In the genomic region with DNA sequence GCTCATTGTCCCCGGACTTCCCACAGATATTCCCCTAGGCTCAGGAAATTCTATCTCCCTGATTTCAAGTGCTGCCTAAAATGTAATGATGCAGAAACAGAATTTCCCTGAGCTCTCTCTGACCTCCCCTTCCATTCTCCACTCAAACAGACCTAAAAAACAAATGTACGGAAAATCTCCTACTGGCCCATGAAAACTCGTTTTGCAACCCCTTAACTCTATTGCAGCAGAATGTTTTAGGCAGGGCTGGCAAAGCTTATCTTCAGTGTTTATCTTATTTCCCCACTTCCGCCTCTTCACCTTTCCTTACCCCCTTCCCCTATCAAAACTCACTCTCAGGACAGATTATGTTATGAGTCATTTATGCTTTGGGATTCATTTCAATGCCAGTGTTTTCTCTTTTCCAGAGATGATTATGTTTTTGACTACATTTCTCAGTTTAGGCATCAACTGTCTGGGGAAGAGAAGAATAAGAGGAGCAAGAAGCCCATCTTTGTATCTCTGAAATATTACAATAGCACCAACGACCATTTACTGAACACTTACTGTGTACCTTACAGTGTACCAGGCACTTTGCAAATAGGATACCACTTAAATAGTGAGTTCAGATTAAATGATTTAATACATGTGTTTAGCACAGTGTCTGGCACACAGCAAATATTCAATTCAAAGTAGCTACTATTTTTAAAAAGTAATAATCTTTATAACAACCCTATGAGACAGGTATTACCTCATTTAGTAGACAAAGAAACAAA, we compare ENCODE assay signal across 1 cellular context.
TF ChIP-seq lines count a peak whose summit lies in the region.

No MANE protein-coding gene starts in this region.

TF ChIP-seq in K562, 482 proteins besides CTCF, POLR2A, EP300 and RAD21 (continued from another document):
- TF ChIP-seq, protein P1, sequence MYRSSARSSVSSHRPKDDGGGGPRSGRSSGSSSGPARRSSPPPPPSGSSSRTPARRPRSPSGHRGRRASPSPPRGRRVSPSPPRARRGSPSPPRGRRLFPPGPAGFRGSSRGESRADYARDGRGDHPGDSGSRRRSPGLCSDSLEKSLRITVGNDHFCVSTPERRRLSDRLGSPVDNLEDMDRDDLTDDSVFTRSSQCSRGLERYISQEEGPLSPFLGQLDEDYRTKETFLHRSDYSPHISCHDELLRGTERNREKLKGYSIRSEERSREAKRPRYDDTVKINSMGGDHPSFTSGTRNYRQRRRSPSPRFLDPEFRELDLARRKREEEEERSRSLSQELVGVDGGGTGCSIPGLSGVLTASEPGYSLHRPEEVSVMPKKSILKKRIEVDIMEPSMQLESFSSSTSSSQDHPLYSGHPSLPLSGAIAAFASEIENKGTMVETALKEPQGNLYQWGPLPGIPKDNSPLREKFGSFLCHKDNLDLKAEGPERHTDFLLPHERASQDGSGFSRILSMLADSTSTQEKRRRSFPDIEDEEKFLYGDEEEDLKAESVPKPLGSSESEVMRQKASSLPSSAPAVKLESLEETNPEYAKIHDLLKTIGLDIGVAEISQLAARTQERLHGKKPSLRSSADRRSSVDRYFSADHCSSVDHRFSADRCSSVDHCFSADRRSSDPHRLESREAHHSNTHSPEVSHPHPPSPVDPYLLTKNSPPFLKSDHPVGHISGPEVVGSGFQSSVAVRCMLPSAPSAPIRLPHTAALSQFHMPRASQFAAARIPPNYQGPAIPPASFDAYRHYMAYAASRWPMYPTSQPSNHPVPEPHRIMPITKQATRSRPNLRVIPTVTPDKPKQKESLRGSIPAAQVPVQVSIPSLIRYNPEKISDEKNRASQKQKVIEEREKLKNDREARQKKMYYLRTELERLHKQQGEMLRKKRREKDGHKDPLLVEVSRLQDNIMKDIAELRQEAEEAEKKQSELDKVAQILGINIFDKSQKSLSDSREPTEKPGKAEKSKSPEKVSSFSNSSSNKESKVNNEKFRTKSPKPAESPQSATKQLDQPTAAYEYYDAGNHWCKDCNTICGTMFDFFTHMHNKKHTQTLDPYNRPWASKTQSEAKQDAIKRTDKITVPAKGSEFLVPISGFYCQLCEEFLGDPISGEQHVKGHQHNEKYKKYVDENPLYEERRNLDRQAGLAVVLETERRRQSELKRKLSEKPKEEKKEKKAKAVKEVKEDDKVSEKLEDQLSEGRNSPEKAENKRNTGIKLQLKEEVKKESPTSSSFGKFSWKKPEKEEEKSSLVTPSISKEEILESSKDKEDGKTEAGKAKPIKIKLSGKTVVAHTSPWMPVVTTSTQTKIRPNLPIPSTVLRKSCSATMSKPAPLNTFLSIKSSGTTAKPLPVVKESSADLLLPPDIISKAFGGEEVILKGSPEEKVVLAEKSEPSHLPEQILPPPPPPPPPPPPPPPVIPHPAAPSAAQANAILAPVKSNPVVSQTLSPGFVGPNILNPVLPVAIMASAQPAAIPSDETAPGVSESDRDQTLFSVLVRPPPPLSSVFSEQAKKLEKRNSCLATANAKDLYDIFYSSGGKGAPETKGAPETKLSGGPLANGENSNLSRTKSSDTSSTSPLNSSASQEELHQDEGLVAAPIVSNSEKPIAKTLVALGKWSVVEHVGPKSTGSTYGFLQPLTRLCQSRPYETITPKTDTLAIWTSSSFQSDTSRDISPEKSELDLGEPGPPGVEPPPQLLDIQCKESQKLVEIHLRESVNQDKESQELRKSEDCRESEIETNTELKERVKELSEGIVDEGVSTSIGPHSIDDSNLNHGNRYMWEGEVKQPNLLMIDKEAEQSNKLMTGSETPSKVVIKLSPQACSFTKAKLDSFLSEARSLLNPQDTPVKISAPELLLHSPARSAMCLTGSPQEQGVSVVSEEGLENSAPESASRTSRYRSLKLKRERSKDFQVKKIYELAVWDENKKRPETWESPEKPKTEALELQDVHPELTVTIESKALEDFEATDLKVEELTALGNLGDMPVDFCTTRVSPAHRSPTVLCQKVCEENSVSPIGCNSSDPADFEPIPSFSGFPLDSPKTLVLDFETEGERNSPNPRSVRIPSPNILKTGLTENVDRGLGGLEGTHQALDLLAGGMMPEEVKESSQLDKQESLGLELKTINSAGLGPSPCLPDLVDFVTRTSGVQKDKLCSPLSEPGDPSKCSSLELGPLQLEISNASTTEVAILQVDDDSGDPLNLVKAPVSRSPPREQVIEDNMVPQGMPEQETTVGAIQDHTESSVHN (IDR thresholded peaks at IDR 0.05; ENCODE audit: borderline replicate concordance in 1 of 2, low read depth in 1 of 2), result 0 out of 4 replicates have a peak, but pooled peaks of 1 of the 2 experiments have one; percentile 77
- TF ChIP-seq TBP (optimal IDR thresholded peaks at IDR 0.05; ENCODE audit: low read depth, low read length) (no peak), SREBF1 (IDR thresholded peaks at IDR 0.05; ENCODE audit: borderline replicate concordance, low read depth, low read length) (no peak), ZC3H11A (IDR thresholded peaks at IDR 0.05; ENCODE audit: low read depth, low read length) (no peak), BACH1 (tag; IDR thresholded peaks at IDR 0.05) (peak; percentile 57; the same call in 1 of the 2 replicates), JUNB (CRISPR knock-in tag; conservative IDR thresholded peaks at IDR 0.05) (no peak), MXI1 (IDR thresholded peaks at IDR 0.05; ENCODE audit: low read depth, low read length) (no peak), FOXA3 (CRISPR knock-in tag; conservative IDR thresholded peaks at IDR 0.05 in 1 of 2, IDR thresholded peaks at IDR 0.05 in 1 of 2) (no peak), CREBBP (IDR thresholded peaks at IDR 0.05; ENCODE audit: low read depth, low read length) (no peak), TRIM24 (IDR thresholded peaks at IDR 0.05) (peak; percentile 68 to 80; a peak in 3 of 4 replicates), RFX5 (IDR thresholded peaks at IDR 0.05; ENCODE audit: low read depth, low read length) (no peak), ZNF668 (CRISPR knock-in tag; IDR thresholded peaks at IDR 0.05) (no peak), EP400 (IDR thresholded peaks at IDR 0.05) (peak; percentile 47), MAFF (IDR thresholded peaks at IDR 0.05; ENCODE audit: low read length) (no peak), ZNF780A (CRISPR knock-in tag; IDR thresholded peaks at IDR 0.05) (no peak), ZNF253 (CRISPR knock-in tag; conservative IDR thresholded peaks at IDR 0.05) (no peak), SOX6 (IDR thresholded peaks at IDR 0.05) (peak; percentile 39; the same call in 1 of the 2 replicates), CEBPB (tag; IDR thresholded peaks at IDR 0.05) (peak; percentile 67), TAF7 (tag; IDR thresholded peaks at IDR 0.05) (no peak), ZNF76 (CRISPR knock-in tag; IDR thresholded peaks at IDR 0.05; ENCODE audit: borderline replicate concordance) (no peak), EGR1 (conservative IDR thresholded peaks at IDR 0.05) (no peak), NCOA6 (IDR thresholded peaks at IDR 0.05) (no peak), ZNF79 (CRISPR knock-in tag; IDR thresholded peaks at IDR 0.05; ENCODE audit: low read depth) (peak; percentile 74; the same call in 1 of the 2 replicates), GABPB2 (CRISPR knock-in tag; conservative IDR thresholded peaks at IDR 0.05) (no peak), FOSL1 (tag; conservative IDR thresholded peaks at IDR 0.05) (peak; percentile 72), DPF2 (IDR thresholded peaks at IDR 0.05) (peak; percentile 85), XRCC4 (IDR thresholded peaks at IDR 0.05; ENCODE audit: extremely low read depth, insufficient read depth, insufficient read length) (no peak), ZNF3 (CRISPR knock-in tag; IDR thresholded peaks at IDR 0.05) (0 out of 2 replicates have a peak, but pooled peaks have one; percentile 46), POLR2H (tag; IDR thresholded peaks at IDR 0.05; ENCODE audit: low read depth) (no peak), TEAD4 (IDR thresholded peaks at IDR 0.05; ENCODE audit: low read length) (peak; percentile 27; the same call in 1 of the 2 replicates), TEAD4 (CRISPR knock-in tag; IDR thresholded peaks at IDR 0.05; ENCODE audit: borderline replicate concordance) (no peak), CTBP1 (IDR thresholded peaks at IDR 0.05; ENCODE audit: borderline replicate concordance) (peak; percentile 21; the same call in 1 of the 2 replicates), MAFG (tag; conservative IDR thresholded peaks at IDR 0.05) (no peak), TEAD1 (CRISPR knock-in tag; IDR thresholded peaks at IDR 0.05) (no peak), TFAM (CRISPR knock-in tag; conservative IDR thresholded peaks at IDR 0.05) (no peak), PHF8 (IDR thresholded peaks at IDR 0.05; ENCODE audit: borderline replicate concordance, low read length) (no peak), TGIF2 (CRISPR knock-in tag; IDR thresholded peaks at IDR 0.05) (no peak), SMARCA4 (IDR thresholded peaks at IDR 0.05) (peak; percentile 84), SMARCC2 (IDR thresholded peaks at IDR 0.05; ENCODE audit: low read depth) (peak; percentile 51; the same call in 1 of the 2 replicates), KDM5B (IDR thresholded peaks at IDR 0.05; ENCODE audit: insufficient replicate concordance, low read depth, low read length) (no peak), ETV6 (IDR thresholded peaks at IDR 0.05; ENCODE audit: borderline replicate concordance in 1 of 2, low read depth in 2 of 2, low read length in 1 of 2) (peak in 1 of 2 experiments; percentile 78; a peak in 1 of 4 replicates), ETV6 (CRISPR knock-in tag; IDR thresholded peaks at IDR 0.05; ENCODE audit: borderline replicate concordance) (no peak), TAL1 (IDR thresholded peaks at IDR 0.05) (peak; percentile 24; the same call in 1 of the 2 replicates), RBM17 (IDR thresholded peaks at IDR 0.05; ENCODE audit: borderline replicate concordance, low read depth, low read length) (no peak), MTF1 (CRISPR knock-in tag; IDR thresholded peaks at IDR 0.05; ENCODE audit: borderline replicate concordance) (no peak), ZKSCAN8 (CRISPR knock-in tag; IDR thresholded peaks at IDR 0.05) (0 out of 2 replicates have a peak, but pooled peaks have one; percentile 40), LARP7 (IDR thresholded peaks at IDR 0.05) (no peak), NCOA1 (IDR thresholded peaks at IDR 0.05; ENCODE audit: low read depth) (0 out of 2 replicates have a peak, but pooled peaks have one; percentile 17), ZNF133 (CRISPR knock-in tag; IDR thresholded peaks at IDR 0.05) (no peak), POLR3A (IDR thresholded peaks at IDR 0.05; ENCODE audit: borderline replicate concordance, extremely low read depth, insufficient read depth, insufficient read length) (no peak), RCOR1 (IDR thresholded peaks at IDR 0.05; ENCODE audit: borderline replicate concordance in 1 of 2, low read depth in 2 of 2, low read length in 2 of 2) (peak in 1 of 2 experiments; percentile 22; a peak in 1 of 4 replicates)
- TF ChIP-seq, protein P2, sequence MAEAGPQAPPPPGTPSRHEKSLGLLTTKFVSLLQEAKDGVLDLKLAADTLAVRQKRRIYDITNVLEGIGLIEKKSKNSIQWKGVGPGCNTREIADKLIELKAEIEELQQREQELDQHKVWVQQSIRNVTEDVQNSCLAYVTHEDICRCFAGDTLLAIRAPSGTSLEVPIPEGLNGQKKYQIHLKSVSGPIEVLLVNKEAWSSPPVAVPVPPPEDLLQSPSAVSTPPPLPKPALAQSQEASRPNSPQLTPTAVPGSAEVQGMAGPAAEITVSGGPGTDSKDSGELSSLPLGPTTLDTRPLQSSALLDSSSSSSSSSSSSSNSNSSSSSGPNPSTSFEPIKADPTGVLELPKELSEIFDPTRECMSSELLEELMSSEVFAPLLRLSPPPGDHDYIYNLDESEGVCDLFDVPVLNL (CRISPR knock-in tag; IDR thresholded peaks at IDR 0.05; ENCODE audit: low read depth), result no peak
- TF ChIP-seq, protein P3, sequence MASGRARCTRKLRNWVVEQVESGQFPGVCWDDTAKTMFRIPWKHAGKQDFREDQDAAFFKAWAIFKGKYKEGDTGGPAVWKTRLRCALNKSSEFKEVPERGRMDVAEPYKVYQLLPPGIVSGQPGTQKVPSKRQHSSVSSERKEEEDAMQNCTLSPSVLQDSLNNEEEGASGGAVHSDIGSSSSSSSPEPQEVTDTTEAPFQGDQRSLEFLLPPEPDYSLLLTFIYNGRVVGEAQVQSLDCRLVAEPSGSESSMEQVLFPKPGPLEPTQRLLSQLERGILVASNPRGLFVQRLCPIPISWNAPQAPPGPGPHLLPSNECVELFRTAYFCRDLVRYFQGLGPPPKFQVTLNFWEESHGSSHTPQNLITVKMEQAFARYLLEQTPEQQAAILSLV (tag; IDR thresholded peaks at IDR 0.05), result 0 out of 2 replicates have a peak, but pooled peaks have one; percentile 23
- TF ChIP-seq, protein P4, sequence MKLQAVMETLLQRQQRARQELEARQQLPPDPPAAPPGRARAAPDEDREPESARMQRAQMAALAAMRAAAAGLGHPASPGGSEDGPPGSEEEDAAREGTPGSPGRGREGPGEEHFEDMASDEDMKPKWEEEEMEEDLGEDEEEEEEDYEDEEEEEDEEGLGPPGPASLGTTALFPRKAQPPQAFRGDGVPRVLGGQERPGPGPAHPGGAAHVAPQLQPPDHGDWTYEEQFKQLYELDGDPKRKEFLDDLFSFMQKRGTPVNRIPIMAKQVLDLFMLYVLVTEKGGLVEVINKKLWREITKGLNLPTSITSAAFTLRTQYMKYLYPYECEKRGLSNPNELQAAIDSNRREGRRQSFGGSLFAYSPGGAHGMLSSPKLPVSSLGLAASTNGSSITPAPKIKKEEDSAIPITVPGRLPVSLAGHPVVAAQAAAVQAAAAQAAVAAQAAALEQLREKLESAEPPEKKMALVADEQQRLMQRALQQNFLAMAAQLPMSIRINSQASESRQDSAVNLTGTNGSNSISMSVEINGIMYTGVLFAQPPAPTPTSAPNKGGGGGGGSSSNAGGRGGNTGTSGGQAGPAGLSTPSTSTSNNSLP (IDR thresholded peaks at IDR 0.05; ENCODE audit: borderline replicate concordance, low read depth, low read length), result peak; percentile 72; the same call in 1 of the 2 replicates
- TF ChIP-seq, protein P5, sequence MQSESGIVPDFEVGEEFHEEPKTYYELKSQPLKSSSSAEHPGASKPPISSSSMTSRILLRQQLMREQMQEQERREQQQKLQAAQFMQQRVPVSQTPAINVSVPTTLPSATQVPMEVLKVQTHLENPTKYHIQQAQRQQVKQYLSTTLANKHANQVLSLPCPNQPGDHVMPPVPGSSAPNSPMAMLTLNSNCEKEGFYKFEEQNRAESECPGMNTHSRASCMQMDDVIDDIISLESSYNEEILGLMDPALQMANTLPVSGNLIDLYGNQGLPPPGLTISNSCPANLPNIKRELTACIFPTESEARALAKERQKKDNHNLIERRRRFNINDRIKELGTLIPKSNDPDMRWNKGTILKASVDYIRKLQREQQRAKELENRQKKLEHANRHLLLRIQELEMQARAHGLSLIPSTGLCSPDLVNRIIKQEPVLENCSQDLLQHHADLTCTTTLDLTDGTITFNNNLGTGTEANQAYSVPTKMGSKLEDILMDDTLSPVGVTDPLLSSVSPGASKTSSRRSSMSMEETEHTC (IDR thresholded peaks at IDR 0.05), result no peak
- TF ChIP-seq, protein P6, sequence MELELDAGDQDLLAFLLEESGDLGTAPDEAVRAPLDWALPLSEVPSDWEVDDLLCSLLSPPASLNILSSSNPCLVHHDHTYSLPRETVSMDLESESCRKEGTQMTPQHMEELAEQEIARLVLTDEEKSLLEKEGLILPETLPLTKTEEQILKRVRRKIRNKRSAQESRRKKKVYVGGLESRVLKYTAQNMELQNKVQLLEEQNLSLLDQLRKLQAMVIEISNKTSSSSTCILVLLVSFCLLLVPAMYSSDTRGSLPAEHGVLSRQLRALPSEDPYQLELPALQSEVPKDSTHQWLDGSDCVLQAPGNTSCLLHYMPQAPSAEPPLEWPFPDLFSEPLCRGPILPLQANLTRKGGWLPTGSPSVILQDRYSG (tag; conservative IDR thresholded peaks at IDR 0.05; ENCODE audit: low read depth), result no peak
